In the genomic region with DNA sequence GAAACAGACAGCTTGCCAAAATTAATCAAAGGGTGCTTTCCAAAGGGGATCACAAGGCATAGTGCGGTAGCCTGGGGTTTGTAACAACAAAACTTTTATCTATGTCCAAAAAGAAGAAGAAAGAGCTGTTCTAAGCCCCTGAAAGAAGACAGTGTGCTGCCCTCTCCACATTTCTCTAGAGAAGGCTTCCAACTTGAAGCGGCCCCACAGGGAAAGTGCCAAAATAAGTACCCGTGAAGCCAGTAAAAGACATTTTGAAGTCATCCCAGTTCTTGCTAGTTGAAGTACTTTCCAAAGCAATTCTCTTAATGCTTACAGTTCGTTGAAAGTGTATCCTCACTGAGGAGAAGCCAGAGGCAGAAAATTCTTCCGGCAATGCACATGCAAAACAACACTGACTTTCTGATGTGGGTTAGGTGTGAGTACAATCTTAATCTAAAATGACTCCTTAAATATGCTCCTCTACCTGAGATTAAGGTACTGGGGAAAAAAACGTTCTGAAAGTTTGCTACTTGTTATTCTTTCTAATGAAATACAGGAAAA, we compare ENCODE assay signal across 20 cellular contexts. TPM values are rescaled to one million over a fixed set of nuclear protein-coding genes. Genes with fewer than 3 reads are reported as not detected.
DNase-seq lines count a peak whose midpoint lies in the region; ATAC-seq and TF ChIP-seq lines count a peak whose summit lies in the region.
"Had no signal": no experiment of that assay in that cellular context is flagged by ENCODE, and none has a peak within 500 bp of the region (broad histone marks: within the 10 kb centered on the region; RNA-seq: fewer than 3 reads in every experiment).

No MANE protein-coding gene starts in this region.

- H3K36me3 ChIP-seq in muscle layer of duodenum (ENCODE audit: control insufficient read depth in 1 of 2, insufficient read depth in 2 of 2, low read length in 2 of 2) (no peaks in the 10 kb centered on the region), psoas muscle (ENCODE audit: insufficient read depth in 1 of 2, low read depth in 1 of 2) (no peaks in the 10 kb centered on the region)
- H3K36me3 ChIP-seq: breast epithelium, esophagus muscularis mucosa, neural progenitor cell had no signal

- intact Hi-C loops in activated T-helper 1 cell treated with anti-CD3 and anti-CD28 coated beads, Interleukin-12 subunit alpha, Interleukin-12 subunit beta, Interleukin-2, Interleukin-4 antibody, amounts not matched to agents 30 ng/mL and 10 ng/mL and 1 ng/mL, durations not matched to agents 14 hours and 24 hours and 36 hours (cut with micrococcal nuclease): no loop called here
- intact Hi-C loops in psoas muscle (cut with DNase I): no loop called here

- H3K27me3 ChIP-seq in muscle layer of duodenum (ENCODE audit: low read depth, low read length): no peaks in the 10 kb centered on the region
- no peaks in the 10 kb centered on the region for H3K27me3 ChIP-seq in psoas muscle (ENCODE audit: insufficient read depth in 3 of 3, low read length in 2 of 3)
- H3K27me3 ChIP-seq: neural progenitor cell had no signal

- peak overlapping the region; percentile 0 for H3K27ac ChIP-seq in muscle layer of duodenum (ENCODE audit: low read length)
- H3K27ac ChIP-seq in psoas muscle: no peak overlapping the region
- H3K27ac ChIP-seq: A549, breast epithelium, esophagus muscularis mucosa, neural progenitor cell had no signal

- peak overlapping the region; percentile 78 for H3K4me3 Mint-ChIP-seq in activated CD8-positive, alpha-beta memory T cell treated with anti-CD3 and anti-CD28 coated beads, Interleukin-2, amount 10 ng/mL, durations not matched to agents 7 days and 5 days
- peak overlapping the region; percentile 83 for H3K4me3 Mint-ChIP-seq in activated T-helper 1 cell treated with anti-CD3 and anti-CD28 coated beads, Interleukin-12 subunit alpha, Interleukin-12 subunit beta, Interleukin-2, Interleukin-4 antibody, amounts not matched to agents 30 ng/mL and 10 ng/mL and 1 ng/mL, durations not matched to agents 14 hours and 24 hours and 36 hours
- H3K4me3 Mint-ChIP-seq: CD14-positive monocyte, GM23338, neural progenitor cell had no signal

- peak overlapping the region; percentile 98 for H3K27ac Mint-ChIP-seq in activated CD8-positive, alpha-beta memory T cell treated with anti-CD3 and anti-CD28 coated beads, Interleukin-2, amount 10 ng/mL, durations not matched to agents 7 days and 5 days
- peak overlapping the region; percentile 91 for H3K27ac Mint-ChIP-seq in activated T-helper 1 cell treated with anti-CD3 and anti-CD28 coated beads, Interleukin-12 subunit alpha, Interleukin-12 subunit beta, Interleukin-2, Interleukin-4 antibody, amounts not matched to agents 30 ng/mL and 10 ng/mL and 1 ng/mL, durations not matched to agents 14 hours and 24 hours and 36 hours
- H3K27ac Mint-ChIP-seq: GM23338, neural progenitor cell had no signal

- ATAC-seq in activated CD8-positive, alpha-beta memory T cell treated with anti-CD3 and anti-CD28 coated beads, Interleukin-2, amount 10 ng/mL, durations not matched to agents 7 days and 5 days: no peak
- ATAC-seq in GM18505 (IDR thresholded peaks at IDR 0.05; ENCODE audit: unreplicated experiment): no peak
- no peak for ATAC-seq in psoas muscle
- ATAC-seq: A549, GM23338 had no signal

- H3K36me3 Mint-ChIP-seq in activated CD8-positive, alpha-beta memory T cell treated with anti-CD3 and anti-CD28 coated beads, Interleukin-2, amount 10 ng/mL, durations not matched to agents 7 days and 5 days: peaks cover 56% of the 10 kb centered on the region
- peaks cover 47% of the 10 kb centered on the region for H3K36me3 Mint-ChIP-seq in activated T-helper 1 cell treated with anti-CD3 and anti-CD28 coated beads, Interleukin-12 subunit alpha, Interleukin-12 subunit beta, Interleukin-2, Interleukin-4 antibody, amounts not matched to agents 30 ng/mL and 10 ng/mL and 1 ng/mL, durations not matched to agents 14 hours and 24 hours and 36 hours (ENCODE audit: low read depth)
- H3K36me3 Mint-ChIP-seq: CD14-positive monocyte, neural progenitor cell had no signal

- H3K9me3 Mint-ChIP-seq in activated CD8-positive, alpha-beta memory T cell treated with anti-CD3 and anti-CD28 coated beads, Interleukin-2, amount 10 ng/mL, durations not matched to agents 7 days and 5 days (ENCODE audit: low read depth): no peaks in the 10 kb centered on the region
- peaks cover 15% of the 10 kb centered on the region for H3K9me3 Mint-ChIP-seq in activated T-helper 1 cell treated with anti-CD3 and anti-CD28 coated beads, Interleukin-12 subunit alpha, Interleukin-12 subunit beta, Interleukin-2, Interleukin-4 antibody, amounts not matched to agents 30 ng/mL and 10 ng/mL and 1 ng/mL, durations not matched to agents 14 hours and 24 hours and 36 hours
- H3K9me3 Mint-ChIP-seq: GM23338, neural progenitor cell had no signal

- H3K4me3 ChIP-seq in muscle layer of duodenum (ENCODE audit: low read depth in 1 of 2, low read length in 2 of 2) (no peak overlapping the region), psoas muscle (no peak overlapping the region)
- H3K4me3 ChIP-seq: A549, breast epithelium, esophagus muscularis mucosa, GM23338, neural progenitor cell had no signal

- H3K4me1 ChIP-seq in muscle layer of duodenum (ENCODE audit: control insufficient read depth in 1 of 2, insufficient read depth in 2 of 2, low read length in 2 of 2): peaks cover 0 to 6% of the 10 kb centered on the region in 2 donors
- H3K4me1 ChIP-seq in psoas muscle: no peaks in the 10 kb centered on the region
- H3K4me1 ChIP-seq: A549, breast epithelium, esophagus muscularis mucosa had no signal

- H3K27me3 Mint-ChIP-seq in activated CD8-positive, alpha-beta memory T cell treated with anti-CD3 and anti-CD28 coated beads, Interleukin-2, amount 10 ng/mL, durations not matched to agents 7 days and 5 days: no peaks in the 10 kb centered on the region
- H3K27me3 Mint-ChIP-seq in activated T-helper 1 cell treated with anti-CD3 and anti-CD28 coated beads, Interleukin-12 subunit alpha, Interleukin-12 subunit beta, Interleukin-2, Interleukin-4 antibody, amounts not matched to agents 30 ng/mL and 10 ng/mL and 1 ng/mL, durations not matched to agents 14 hours and 24 hours and 36 hours (ENCODE audit: insufficient read depth): no peaks in the 10 kb centered on the region

- TF ChIP-seq CTCF in psoas muscle (IDR thresholded peaks at IDR 0.05): no peak

- peaks cover 87% of the 10 kb centered on the region for H3K4me1 Mint-ChIP-seq in activated CD8-positive, alpha-beta memory T cell treated with anti-CD3 and anti-CD28 coated beads, Interleukin-2, amount 10 ng/mL, durations not matched to agents 7 days and 5 days
- peaks cover 100% of the 10 kb centered on the region for H3K4me1 Mint-ChIP-seq in activated T-helper 1 cell treated with anti-CD3 and anti-CD28 coated beads, Interleukin-12 subunit alpha, Interleukin-12 subunit beta, Interleukin-2, Interleukin-4 antibody, amounts not matched to agents 30 ng/mL and 10 ng/mL and 1 ng/mL, durations not matched to agents 14 hours and 24 hours and 36 hours (ENCODE audit: low read depth)

- WGBS in psoas muscle, 3 donors: 64 to 68% (median 65%) methylated on average over 6 of the region's 6 CpGs

- TF ChIP-seq POLR2A in GM18505 (IDR thresholded peaks at IDR 0.05; ENCODE audit: borderline replicate concordance, extremely low read depth, insufficient read depth, insufficient read length): peak; percentile 30

- H3K9me3 ChIP-seq in muscle layer of duodenum (ENCODE audit: control insufficient read depth in 1 of 2, low read length in 2 of 2): no peaks in the 10 kb centered on the region
- no peaks in the 10 kb centered on the region for H3K9me3 ChIP-seq in psoas muscle
- H3K9me3 ChIP-seq: A549, breast epithelium, esophagus muscularis mucosa had no signal

- no peak for DNase-seq in activated CD8-positive, alpha-beta memory T cell treated with anti-CD3 and anti-CD28 coated beads, Interleukin-2, amount 10 ng/mL, durations not matched to agents 7 days and 5 days
- no peak for DNase-seq in activated CD8-positive, alpha-beta memory T cell treated with anti-CD3 and anti-CD28 coated beads for 24 hours
- DNase-seq in activated T-helper 1 cell treated with anti-CD3 and anti-CD28 coated beads, Interleukin-12 subunit alpha, Interleukin-12 subunit beta, Interleukin-2, Interleukin-4 antibody, amounts not matched to agents 30 ng/mL and 10 ng/mL and 1 ng/mL, durations not matched to agents 14 hours and 24 hours and 36 hours (ENCODE audit: low spot score): no peak
- DNase-seq in NCI-H510A (lab: John Stamatoyannopoulos, UW) (no peak), psoas muscle (no peak), NCI-H1694 treated with DMSO at 0.1 percent for 48 hours (lab: John Stamatoyannopoulos, UW) (no peak)
- DNase-seq: activated CD4-positive, alpha-beta T cell treated with anti-CD3 and anti-CD28 coated beads for 1 hour; activated effector memory CD4-positive, alpha-beta T cell treated with anti-CD3 and anti-CD28 coated beads, Interleukin-2, amount 50 U/mL, for 16 hours; DND-41; mesenchymal stem cell; NCI-H1092 had no signal

- CTCF ChIA-PET in activated CD8-positive, alpha-beta memory T cell treated with anti-CD3 and anti-CD28 coated beads, Interleukin-2, amount 10 ng/mL, durations not matched to agents 7 days and 5 days (lab: Charles Lee): interaction anchor here (1.2 to 2.1 kb wide), 3 partner anchors 9 to 16 kb away, joined by 3 to 8 read pairs (median 4); no protein-coding TSS in a partner anchor

RNA-seq across cellular contexts. Expression of a gene that starts 21.3 kb away (rescaled TPM):
- 100 to 1,000 TPM; 107 to 182 TPM for total RNA-seq in activated CD8-positive, alpha-beta memory T cell treated with anti-CD3 and anti-CD28 coated beads, Interleukin-2, amount 10 ng/mL, durations not matched to agents 7 days and 5 days
- total RNA-seq in activated T-helper 1 cell treated with anti-CD3 and anti-CD28 coated beads, Interleukin-12 subunit alpha, Interleukin-12 subunit beta, Interleukin-2, Interleukin-4 antibody, amounts not matched to agents 30 ng/mL and 10 ng/mL and 1 ng/mL, durations not matched to agents 14 hours and 24 hours and 36 hours: 5.6 and 6.8 TPM in 2 replicates
- not detected for total RNA-seq in psoas muscle
- polyA plus RNA-seq in psoas muscle: not detected
- total RNA-seq: GM23338, renal cortical epithelial cell had no signal
- polyA plus RNA-seq: A549, CD14-positive monocyte, GM23338 had no signal

RNA-seq across cellular contexts. Expression of a gene that starts 30.4 kb away (rescaled TPM):
- 100 to 1,000 TPM; 514 to 528 TPM for total RNA-seq in activated CD8-positive, alpha-beta memory T cell treated with anti-CD3 and anti-CD28 coated beads, Interleukin-2, amount 10 ng/mL, durations not matched to agents 7 days and 5 days
- 314 and 328 TPM in 2 replicates for total RNA-seq in activated T-helper 1 cell treated with anti-CD3 and anti-CD28 coated beads, Interleukin-12 subunit alpha, Interleukin-12 subunit beta, Interleukin-2, Interleukin-4 antibody, amounts not matched to agents 30 ng/mL and 10 ng/mL and 1 ng/mL, durations not matched to agents 14 hours and 24 hours and 36 hours
- total RNA-seq in psoas muscle: 10 to 100 TPM; 48.1 to 71.1 (median 57.1) TPM
- polyA plus RNA-seq in psoas muscle: 10 to 100 TPM; 50.8 to 78.9 (median 77.5) TPM

RNA-seq across cellular contexts. Expression of a gene that starts 40.3 kb away (rescaled TPM):
- 10 to 100 TPM; 71.6 to 88.5 TPM for total RNA-seq in activated CD8-positive, alpha-beta memory T cell treated with anti-CD3 and anti-CD28 coated beads, Interleukin-2, amount 10 ng/mL, durations not matched to agents 7 days and 5 days
- total RNA-seq in activated T-helper 1 cell treated with anti-CD3 and anti-CD28 coated beads, Interleukin-12 subunit alpha, Interleukin-12 subunit beta, Interleukin-2, Interleukin-4 antibody, amounts not matched to agents 30 ng/mL and 10 ng/mL and 1 ng/mL, durations not matched to agents 14 hours and 24 hours and 36 hours: 42.2 and 47.4 TPM in 2 replicates
- total RNA-seq in psoas muscle: 1 to 10 TPM; 6.1 to 9.4 (median 7.0) TPM
- 10 to 100 TPM in 1 of 3 donors, 1 to 10 TPM in 2; 5.8 to 16.4 (median 7.4) TPM for polyA plus RNA-seq in psoas muscle

RNA-seq across cellular contexts. Expression of a gene that starts 55.6 kb away (rescaled TPM):
- total RNA-seq in activated CD8-positive, alpha-beta memory T cell treated with anti-CD3 and anti-CD28 coated beads, Interleukin-2, amount 10 ng/mL, durations not matched to agents 7 days and 5 days: not detected
- total RNA-seq in activated T-helper 1 cell treated with anti-CD3 and anti-CD28 coated beads, Interleukin-12 subunit alpha, Interleukin-12 subunit beta, Interleukin-2, Interleukin-4 antibody, amounts not matched to agents 30 ng/mL and 10 ng/mL and 1 ng/mL, durations not matched to agents 14 hours and 24 hours and 36 hours: not detected in 2 replicates
- not detected for total RNA-seq in psoas muscle
- not detected for polyA plus RNA-seq in psoas muscle
- total RNA-seq: breast epithelium, esophagus muscularis mucosa, GM23338, renal cortical epithelial cell had no signal
- polyA plus RNA-seq: A549, CD14-positive monocyte, GM23338 had no signal

Comparison
In these comparisons a context has a peak if more than half of its experiments do, and no peak if none do; other contexts are left out.
1. RNA of a gene that starts 21.3 kb away (total RNA-seq): 107 to 182 TPM in activated CD8-positive, alpha-beta memory T cell treated with anti-CD3 and anti-CD28 coated beads, Interleukin-2, amount 10 ng/mL, durations not matched to agents 7 days and 5 days; 5.6 to 6.8 TPM in activated T-helper 1 cell treated with anti-CD3 and anti-CD28 coated beads, Interleukin-12 subunit alpha, Interleukin-12 subunit beta, Interleukin-2, Interleukin-4 antibody, amounts not matched to agents 30 ng/mL and 10 ng/mL and 1 ng/mL, durations not matched to agents 14 hours and 24 hours and 36 hours and not detected in psoas muscle; every median in the first group is over 10 times any median in the second.